In the genomic region with DNA sequence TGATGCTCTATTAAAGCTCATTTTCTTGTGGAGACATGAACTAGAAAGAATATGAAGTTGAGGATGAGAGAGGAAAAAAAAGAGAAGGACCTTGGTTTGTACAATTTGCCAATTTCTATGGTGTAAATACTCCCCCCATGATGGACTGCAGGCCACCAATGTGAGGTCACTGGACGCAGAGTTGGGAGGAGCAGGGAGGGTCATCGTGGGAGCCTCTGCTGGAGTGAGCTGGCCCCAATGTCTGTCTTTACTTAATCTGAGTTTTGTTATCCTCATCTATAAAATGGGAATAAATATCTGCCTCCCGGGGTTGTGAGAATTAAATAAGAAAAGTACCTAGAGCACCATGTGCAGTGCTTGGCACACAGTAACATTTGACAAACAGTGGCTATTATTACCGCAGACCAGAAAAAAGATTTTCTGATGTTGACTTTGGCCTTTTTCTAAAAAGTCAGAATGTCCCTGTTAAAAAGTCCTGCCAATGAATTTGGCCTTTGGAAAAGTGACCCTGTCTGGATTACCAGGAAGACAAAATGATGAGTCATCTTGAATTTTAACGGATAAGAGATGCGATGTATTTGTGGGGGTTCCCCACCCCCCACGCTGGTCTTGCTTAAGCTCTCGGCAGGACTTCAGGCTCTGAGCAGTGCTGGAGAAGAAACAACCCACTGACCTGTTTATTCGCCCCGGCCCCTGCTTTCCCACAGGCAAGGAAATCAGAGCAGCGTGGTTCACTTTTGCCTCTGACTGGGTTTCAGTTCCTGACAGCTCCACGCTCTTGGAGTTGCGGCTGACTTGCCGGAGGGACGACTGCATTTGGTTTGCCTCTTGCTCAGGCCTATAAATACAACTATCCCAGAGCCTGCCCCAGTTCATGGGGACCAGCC, we compare ENCODE assay signal across 8 cellular contexts. TPM values are rescaled to one million over a fixed set of nuclear protein-coding genes. Genes with fewer than 3 reads are reported as not detected.
A peak's percentile ranks its signal among the peaks of the same experiment; 100 is the strongest.
DNase-seq lines count a peak whose midpoint lies in the region; ATAC-seq and TF ChIP-seq lines count a peak whose summit lies in the region.

No MANE protein-coding gene starts in this region.

- H2BK20ac ChIP-seq in IMR-90 (ENCODE audit: low read depth, low read length), result peak overlapping the region; percentile 81

- H3K4ac ChIP-seq in IMR-90 (ENCODE audit: low read depth, low read length), result peak overlapping the region; percentile 87

- H4K5ac ChIP-seq in IMR-90 (ENCODE audit: low read depth, low read length), result peak overlapping the region; percentile 14

- peak overlapping the region; percentile 74 for H3K14ac ChIP-seq in IMR-90 (replicated peaks; ENCODE audit: low read depth, low read length)

- peak overlapping the region; percentile 14 to 84 for H4K8ac ChIP-seq in IMR-90 (ENCODE audit: low read depth in 2 of 2, low read length in 2 of 2)

- H3K27ac ChIP-seq in IMR-90 (ENCODE audit: insufficient read depth, low read length) (peak overlapping the region; percentile 82), colonic mucosa (peak overlapping the region; percentile 60), liver (ENCODE audit: low read depth in 1 of 2, low read length in 2 of 2) (peak overlapping the region; percentile 85 to 90), temporal lobe (ENCODE audit: low read depth, low read length) (peak overlapping the region; percentile 27), caudate nucleus (ENCODE audit: low read depth, low read length) (no peak overlapping the region)

- H3K36me3 ChIP-seq in IMR-90 (ENCODE audit: control insufficient read depth, insufficient read depth, low read length), result peaks cover 3% of the 10 kb centered on the region; the same call in 1 of the 2 replicates
- H3K36me3 ChIP-seq in colonic mucosa, result no peaks in the 10 kb centered on the region
- H3K36me3 ChIP-seq in liver (ENCODE audit: control insufficient read depth in 4 of 4, insufficient read depth in 3 of 4, low read depth in 1 of 4, low read length in 3 of 4), result no peaks in the 10 kb centered on the region

- H3K27me3 ChIP-seq in IMR-90 (ENCODE audit: control insufficient read depth, insufficient read depth, low read length), result no peaks in the 10 kb centered on the region
- no peaks in the 10 kb centered on the region for H3K27me3 ChIP-seq in colonic mucosa
- no peaks in the 10 kb centered on the region for H3K27me3 ChIP-seq in liver (ENCODE audit: control insufficient read depth in 4 of 4, insufficient read depth in 4 of 4, low read length in 3 of 4)

- no peak overlapping the region for H3K4me3 Mint-ChIP-seq in natural killer cell

- peak overlapping the region; percentile 70 for H3K23ac ChIP-seq in IMR-90 (ENCODE audit: low read depth, low read length)

- TF ChIP-seq RAD21 in IMR-90 (IDR thresholded peaks at IDR 0.05; ENCODE audit: low read length), result no peak
- TF ChIP-seq RAD21 in liver (IDR thresholded peaks at IDR 0.05), result peak; percentile 52 to 61

- no peak for TF ChIP-seq POLR2A in IMR-90 (IDR thresholded peaks at IDR 0.05; ENCODE audit: low read depth, low read length)

- H3K4me3 ChIP-seq in IMR-90 (ENCODE audit: insufficient read depth, low read depth, low read length) (no peak overlapping the region), colonic mucosa (no peak overlapping the region), liver (ENCODE audit: low read depth in 1 of 3, low read length in 3 of 3) (no peak overlapping the region)

- BruUV-seq in IMR-90 (replicated peaks; lab: Mats Ljungman, UMichigan), result no TSS peak

- H2BK15ac ChIP-seq in IMR-90 (ENCODE audit: low read depth, low read length), result peak overlapping the region; percentile 79; the same call in 2 of the 3 replicates

- no peak overlapping the region for H3K27ac Mint-ChIP-seq in natural killer cell

- H3K9me3 ChIP-seq in IMR-90 (ENCODE audit: control insufficient read depth, insufficient read depth, low read length), result no peaks in the 10 kb centered on the region
- no peaks in the 10 kb centered on the region for H3K9me3 ChIP-seq in colonic mucosa
- H3K9me3 ChIP-seq in liver (ENCODE audit: control insufficient read depth in 4 of 4, low read length in 3 of 4), result no peaks in the 10 kb centered on the region

- H3K79me1 ChIP-seq in IMR-90 (ENCODE audit: low read depth in 1 of 2, low read length in 2 of 2), result no peaks in the 10 kb centered on the region

- no peak for TF ChIP-seq CTCF in IMR-90 (conservative IDR thresholded peaks at IDR 0.05; ENCODE audit: low read depth, low read length)
- TF ChIP-seq CTCF in colonic mucosa (IDR thresholded peaks at IDR 0.05), result no peak
- no peak for TF ChIP-seq CTCF in liver (IDR thresholded peaks at IDR 0.05; ENCODE audit: low read depth, low read length, missing input control)
- no peak for TF ChIP-seq CTCF in natural killer cell (IDR thresholded peaks at IDR 0.05)

- CTCF ChIA-PET in IMR-90 (lab: Yijun Ruan, JAX), result interaction anchor here (0.6 to 1.3 kb wide), 3 partner anchors 10 to 495 kb away, joined by 3 to 5 read pairs (median 4); no protein-coding TSS in a partner anchor

- H3K9ac ChIP-seq in IMR-90 (ENCODE audit: low read depth, low read length) (peak overlapping the region; percentile 35), colonic mucosa (ENCODE audit: low read depth in 2 of 2, low read length in 2 of 2) (peak overlapping the region in 1 of 2 donors; percentile 21), liver (ENCODE audit: low read depth in 1 of 2, low read length in 2 of 2) (peak overlapping the region; percentile 45 to 46)

- peaks cover 20% of the 10 kb centered on the region for H3K9me1 ChIP-seq in IMR-90 (ENCODE audit: insufficient read depth, low read length)

- peak; percentile 84 for DNase-seq in IMR-90
- peak; percentile 49 for DNase-seq in colonic mucosa
- no peak for DNase-seq in natural killer cell
- no peak for DNase-seq in caudate nucleus (lab: John Stamatoyannopoulos, UW)
- DNase-seq in NCI-H2107 (lab: John Stamatoyannopoulos, UW), result no peak

- no peaks in the 10 kb centered on the region for H4K20me1 ChIP-seq in IMR-90 (ENCODE audit: insufficient read depth, low read length)

- peak overlapping the region; percentile 62 for H3K56ac ChIP-seq in IMR-90 (ENCODE audit: extremely low read depth, insufficient read depth, low read length)

- peak overlapping the region; percentile 26 for H3K4me2 ChIP-seq in IMR-90 (ENCODE audit: low read depth, low read length)

- H3K36me3 Mint-ChIP-seq in natural killer cell, result no peaks in the 10 kb centered on the region

- peak overlapping the region; percentile 71 for H2AK9ac ChIP-seq in IMR-90 (replicated peaks; ENCODE audit: low read depth, low read length, poor library complexity)

- peak overlapping the region; percentile 82 for H4K91ac ChIP-seq in IMR-90 (ENCODE audit: insufficient read depth, low read depth, low read length)

- dilution Hi-C loops in IMR-90 (cut with HindIII; ENCODE audit: low sequenced_read_pairs, unreplicated experiment), result no loop called here

- no peaks in the 10 kb centered on the region for H3K9me3 Mint-ChIP-seq in natural killer cell

- intact Hi-C loops in IMR-90 (cut with micrococcal nuclease), result no loop called here
- intact Hi-C loops in colonic mucosa (cut with DNase I), result no loop called here
- intact Hi-C loops in natural killer cell (cut with micrococcal nuclease), result no loop called here

- 53% methylated on average over 5 of the region's 15 CpGs; no CpG with 5 or more reads in 1 of the 2 experiments for whole genome bisulfite sequencing in IMR-90 (ENCODE audit: extremely low coverage in 2 of 2, insufficient read length in 1 of 2), 2 experiments
- 16% methylated on average over 15 of the region's 15 CpGs for WGBS in liver

- in situ Hi-C loops in IMR-90 (cut with MboI; ENCODE audit: low sequenced_read_pairs), result no loop called here

- H2BK5ac ChIP-seq in IMR-90 (ENCODE audit: low read depth, low read length, poor library complexity, severe bottlenecking), result peak overlapping the region; percentile 45

- H3K27me3 Mint-ChIP-seq in natural killer cell (ENCODE audit: low read depth in 2 of 2), result no peaks in the 10 kb centered on the region

- H3K18ac ChIP-seq in IMR-90 (ENCODE audit: low read depth, low read length), result peak overlapping the region; percentile 28

- POLR2A ChIA-PET in IMR-90 (lab: Charles Lee; ENCODE audit: unreplicated experiment), result no interaction called here

- peak overlapping the region; percentile 86 for H2BK120ac ChIP-seq in IMR-90 (ENCODE audit: low read depth, low read length)

- peak overlapping the region; percentile 89 for H2AFZ ChIP-seq in IMR-90 (replicated peaks; ENCODE audit: low read length, poor library complexity)

- H3K4me1 Mint-ChIP-seq in natural killer cell, result peaks cover 20 to 27% of the 10 kb centered on the region in 2 donors

- ATAC-seq in IMR-90 (ENCODE audit: low read depth) (peak; percentile 39), natural killer cell (no peak), HG03521 (IDR thresholded peaks at IDR 0.05; ENCODE audit: unreplicated experiment) (no peak)

- peaks cover 36% of the 10 kb centered on the region for H3K4me1 ChIP-seq in IMR-90 (ENCODE audit: control insufficient read depth, insufficient read depth, low read length)
- no peaks in the 10 kb centered on the region for H3K4me1 ChIP-seq in colonic mucosa
- H3K4me1 ChIP-seq in liver (ENCODE audit: control insufficient read depth in 4 of 4, insufficient read depth in 4 of 4, low read length in 3 of 4), result peaks cover 24 to 62% (median 50%) of the 10 kb centered on the region in 4 donors

- peak overlapping the region; percentile 93 for H2AK5ac ChIP-seq in IMR-90 (ENCODE audit: low read depth, low read length)

TF ChIP-seq in IMR-90, 13 proteins besides CTCF, POLR2A, EP300 and RAD21 (continues in another document):
- TF ChIP-seq FOS (IDR thresholded peaks at IDR 0.05; ENCODE audit: low read depth, low read length), result peak; percentile 75; the same call in 1 of the 2 replicates
- peak; percentile 95 for TF ChIP-seq NFE2L2 (IDR thresholded peaks at IDR 0.05; ENCODE audit: low read depth, low read length)
- TF ChIP-seq CHD1 (IDR thresholded peaks at IDR 0.05; ENCODE audit: low read depth, low read length), result no peak

RNA-seq across cellular contexts. Expression of gene FOSL2, which starts 50.3 kb away (rescaled TPM):
- total RNA-seq in IMR-90 (2012; rRNA removed) (31.4 and 32.2 TPM in 2 replicates), colonic mucosa (100 to 1,000 TPM in 1 of 2 donors, 10 to 100 TPM in 1; 74.2 to 142 TPM), liver (10 to 100 TPM in 1 of 2 donors, 1 to 10 TPM in 1; 2.0 to 10.7 TPM), temporal lobe (8.9 TPM), natural killer cell (100 to 1,000 TPM; 414 to 531 (median 455) TPM)
- polyA plus RNA-seq in IMR-90 (2012; rRNA removed) (46.3 and 51.1 TPM in 2 replicates), liver (1 to 10 TPM; 1.9 to 3.1 TPM)
- polyA plus RNA-seq in IMR-90 (2012; cell fraction: cytosol; rRNA removed), result 52.1 and 52.3 TPM in 2 replicates
- polyA plus RNA-seq in IMR-90 (2012; cell fraction: nucleus; rRNA removed; ENCODE audit: low replicate concordance), result 91.1 and 119 TPM in 2 replicates

Comparison
In these comparisons a context has a peak if more than half of its experiments do, and no peak if none do; other contexts are left out.
1. DNase-seq: peak in IMR-90 (single experiment) and colonic mucosa (single experiment); none in natural killer cell (single experiment), caudate nucleus (0 of 61) and NCI-H2107 (single experiment).